15 cellular contexts compared by ENCODE assay signal in genomic region chr11:104219081-104219480, GRCh38. TPM values are rescaled to one million over a fixed set of nuclear protein-coding genes. Genes with fewer than 3 reads are reported as not detected.
DNase-seq lines count a peak whose midpoint lies in the region; ATAC-seq and TF ChIP-seq lines count a peak whose summit lies in the region.
"Had no signal": no experiment of that assay in that cellular context is flagged by ENCODE, and none has a peak within 500 bp of the region (broad histone marks: within the 10 kb centered on the region; RNA-seq: fewer than 3 reads in every experiment).

No MANE protein-coding gene starts in this region.

- H3K4me1 Mint-ChIP-seq in neural crest cell = no peaks in the 10 kb centered on the region
- H3K4me1 Mint-ChIP-seq in stimulated activated effector memory CD8-positive, alpha-beta T cell treated with anti-CD3 and anti-CD28 coated beads, Interleukin-12 subunit alpha, Interleukin-12 subunit beta, amount 100 ng/mL, for 72 hours = no peaks in the 10 kb centered on the region
- no peaks in the 10 kb centered on the region for H3K4me1 Mint-ChIP-seq in H9

- H3K14ac ChIP-seq in H9 (ENCODE audit: insufficient read depth, low read length) = no peak overlapping the region

- ATAC-seq in gastroesophageal sphincter = peak; percentile 82
- ATAC-seq in GM18870 (IDR thresholded peaks at IDR 0.05; ENCODE audit: unreplicated experiment) = no peak
- ATAC-seq in stimulated activated effector memory CD8-positive, alpha-beta T cell treated with anti-CD3 and anti-CD28 coated beads, Interleukin-12 subunit alpha, Interleukin-12 subunit beta, amount 100 ng/mL, for 72 hours = no peak

- peak overlapping the region; percentile 75 for H3K27ac Mint-ChIP-seq in neural crest cell (ENCODE audit: unreplicated experiment)
- no peak overlapping the region for H3K27ac Mint-ChIP-seq in stimulated activated effector memory CD8-positive, alpha-beta T cell treated with anti-CD3 and anti-CD28 coated beads, Interleukin-12 subunit alpha, Interleukin-12 subunit beta, amount 100 ng/mL, for 72 hours
- no peak overlapping the region for H3K27ac Mint-ChIP-seq in H9

- H4K8ac ChIP-seq in H9 (replicated peaks; ENCODE audit: insufficient read length, low read depth, low read length) = no peak overlapping the region

- H3K36me3 Mint-ChIP-seq in neural crest cell (ENCODE audit: low read depth) (no peaks in the 10 kb centered on the region), H9 (ENCODE audit: insufficient read depth in 1 of 3, low read depth in 3 of 3) (no peaks in the 10 kb centered on the region; a peak in 1 of 7 replicates)
- no peaks in the 10 kb centered on the region for H3K36me3 Mint-ChIP-seq in stimulated activated effector memory CD8-positive, alpha-beta T cell treated with anti-CD3 and anti-CD28 coated beads, Interleukin-12 subunit alpha, Interleukin-12 subunit beta, amount 100 ng/mL, for 72 hours

- H2BK120ac ChIP-seq in H9 (ENCODE audit: low read depth, low read length, poor library complexity, severe bottlenecking) = no peak overlapping the region

- H3K23me2 ChIP-seq in H9 (ENCODE audit: insufficient read length, low read depth, low read length, poor library complexity, severe bottlenecking) = no peaks in the 10 kb centered on the region

- no peak overlapping the region for H4K91ac ChIP-seq in H9 (ENCODE audit: insufficient read length, low read depth, low read length)

- no peak overlapping the region for H3K4me2 ChIP-seq in H9 (ENCODE audit: insufficient read depth, insufficient read length, low read length)
- H3K4me2 ChIP-seq: BLaER1 had no signal

- no peaks in the 10 kb centered on the region for H3K36me3 ChIP-seq in gastroesophageal sphincter
- H3K36me3 ChIP-seq: BLaER1, SJSA1 had no signal

- H3K23ac ChIP-seq in H9 (ENCODE audit: insufficient read length, low read depth, low read length) = no peak overlapping the region

- H3K9me3 Mint-ChIP-seq in neural crest cell (peaks cover 6% of the 10 kb centered on the region), H9 (peaks cover 2 to 3% of the 10 kb centered on the region in 2 experiments; a peak in 3 of 5 replicates)
- H3K9me3 Mint-ChIP-seq in stimulated activated effector memory CD8-positive, alpha-beta T cell treated with anti-CD3 and anti-CD28 coated beads, Interleukin-12 subunit alpha, Interleukin-12 subunit beta, amount 100 ng/mL, for 72 hours = peaks cover 14% of the 10 kb centered on the region

- no peak overlapping the region for H3K4ac ChIP-seq in H9 (ENCODE audit: low read depth, low read length)

- H2BK20ac ChIP-seq in H9 (ENCODE audit: low read depth, low read length, poor library complexity, severe bottlenecking) = no peak overlapping the region

- no peaks in the 10 kb centered on the region for H3K79me1 ChIP-seq in H9 (ENCODE audit: insufficient read depth, low read depth, low read length, poor library complexity, severe bottlenecking)

- no peak overlapping the region for H3T11ph ChIP-seq in H9 (ENCODE audit: low read length)

- no peaks in the 10 kb centered on the region for H4K20me1 ChIP-seq in H9 (ENCODE audit: control insufficient read depth, insufficient read depth, insufficient read length)
- H4K20me1 ChIP-seq: BLaER1 had no signal

- H3K18ac ChIP-seq in H9 (ENCODE audit: insufficient read length, low read depth, low read length) = no peak overlapping the region

- TF ChIP-seq POLR2A in gastroesophageal sphincter (IDR thresholded peaks at IDR 0.05) = no peak

- no peak overlapping the region for H4K5ac ChIP-seq in H9 (ENCODE audit: insufficient read length, low read depth, low read length)

- H3K4me1 ChIP-seq in gastroesophageal sphincter (no peaks in the 10 kb centered on the region), H9 (ENCODE audit: insufficient read depth, low read length) (no peaks in the 10 kb centered on the region)
- H3K4me1 ChIP-seq: SJSA1 had no signal

- no peaks in the 10 kb centered on the region for H3K9me3 ChIP-seq in gastroesophageal sphincter
- no peaks in the 10 kb centered on the region for H3K9me3 ChIP-seq in H9 (ENCODE audit: control insufficient read depth, low read depth, low read length)
- H3K9me3 ChIP-seq: BLaER1, SJSA1 had no signal

- TF ChIP-seq CTCF in choroid plexus epithelial cell (conservative IDR thresholded peaks at IDR 0.05; ENCODE audit: low read depth, low read length) (no peak), gastroesophageal sphincter (IDR thresholded peaks at IDR 0.05) (no peak), neural crest cell (conservative IDR thresholded peaks at IDR 0.05) (no peak), H9 (conservative IDR thresholded peaks at IDR 0.05) (no peak)

- 67 to 68% methylated on average over 2 of the region's 2 CpGs for WGBS in gastroesophageal sphincter (ENCODE audit: low coverage in 1 of 2), 2 donors
- WGBS in H9 (ENCODE audit: extremely low coverage, insufficient read length, low lambda C conversion rate) = no CpG with 5 or more reads among the region's 2 CpGs

- no peak overlapping the region for H3K4me3 Mint-ChIP-seq in neural crest cell
- H3K4me3 Mint-ChIP-seq in stimulated activated effector memory CD8-positive, alpha-beta T cell treated with anti-CD3 and anti-CD28 coated beads, Interleukin-12 subunit alpha, Interleukin-12 subunit beta, amount 100 ng/mL, for 72 hours = no peak overlapping the region
- H3K4me3 Mint-ChIP-seq in H9 = no peak overlapping the region

- no peak for TF ChIP-seq EP300 in gastroesophageal sphincter (IDR thresholded peaks at IDR 0.05)

- H3K27me3 ChIP-seq in gastroesophageal sphincter (no peaks in the 10 kb centered on the region), H9 (ENCODE audit: insufficient read depth, low read length) (no peaks in the 10 kb centered on the region)
- H3K27me3 ChIP-seq: BLaER1, SJSA1 had no signal

- H2BK15ac ChIP-seq in H9 (ENCODE audit: low read depth, low read length) = no peak overlapping the region

- no peak overlapping the region for H2AFZ ChIP-seq in H9 (ENCODE audit: low read length)

- H2BK5ac ChIP-seq in H9 (ENCODE audit: insufficient read length, low read length) = no peak overlapping the region

- no peak overlapping the region for H3K9ac ChIP-seq in H9 (ENCODE audit: extremely low read depth, insufficient read length, low read length)
- H3K9ac ChIP-seq: BLaER1 had no signal

- no peak overlapping the region for H2AK5ac ChIP-seq in H9 (ENCODE audit: insufficient read length, low read length)

- H2BK12ac ChIP-seq in H9 (ENCODE audit: insufficient read length, low read depth, low read length) = no peak overlapping the region

- no peaks in the 10 kb centered on the region for H3K79me2 ChIP-seq in H9 (ENCODE audit: insufficient read depth, low read length)

- H3K27ac ChIP-seq in gastroesophageal sphincter (no peak overlapping the region), H9 (ENCODE audit: insufficient read length, low read depth, low read length) (no peak overlapping the region)
- H3K27ac ChIP-seq: BLaER1, SJSA1 had no signal

- H3K27me3 Mint-ChIP-seq in neural crest cell (ENCODE audit: low read depth) = no peaks in the 10 kb centered on the region
- H3K27me3 Mint-ChIP-seq in H9 (ENCODE audit: low read depth) = no peaks in the 10 kb centered on the region

- H3K56ac ChIP-seq in H9 (ENCODE audit: insufficient read length, low read depth, low read length) = no peak overlapping the region

- DNase-seq in choroid plexus epithelial cell (ENCODE audit: low read depth) = peak; percentile 61
- no peak for DNase-seq in neural crest cell (ENCODE audit: low read depth, low spot score)
- no peak for DNase-seq in stimulated activated effector memory CD8-positive, alpha-beta T cell treated with anti-CD3 and anti-CD28 coated beads, Interleukin-12 subunit alpha, Interleukin-12 subunit beta, amount 100 ng/mL, for 72 hours (ENCODE audit: low spot score in 2 of 2)
- DNase-seq in H9 = no peak
- no peak for DNase-seq in EL
- DNase-seq: Kasumi-1, NCI-H1417, NCI-H1930, NCI-H2171, NCI-H82 had no signal

- H3K4me3 ChIP-seq in choroid plexus epithelial cell (ENCODE audit: low read depth, low read length) (no peak overlapping the region), gastroesophageal sphincter (no peak overlapping the region)
- H3K4me3 ChIP-seq: BLaER1, SJSA1 had no signal

RNA-seq across cellular contexts. Expression of gene PDGFD, which starts 55.1 kb away (rescaled TPM):
- total RNA-seq in gastroesophageal sphincter = 10 to 100 TPM in 2 of 4 donors, 1 to 10 TPM in 2; 4.4 to 26.4 (median 13.1) TPM
- 3.3 and 3.4 TPM in 2 replicates for total RNA-seq in neural crest cell
- total RNA-seq in H9 (2021) = 1.4 and 1.7 TPM in 2 replicates
- total RNA-seq: RPMI7951 had no signal
